In the genomic region with DNA sequence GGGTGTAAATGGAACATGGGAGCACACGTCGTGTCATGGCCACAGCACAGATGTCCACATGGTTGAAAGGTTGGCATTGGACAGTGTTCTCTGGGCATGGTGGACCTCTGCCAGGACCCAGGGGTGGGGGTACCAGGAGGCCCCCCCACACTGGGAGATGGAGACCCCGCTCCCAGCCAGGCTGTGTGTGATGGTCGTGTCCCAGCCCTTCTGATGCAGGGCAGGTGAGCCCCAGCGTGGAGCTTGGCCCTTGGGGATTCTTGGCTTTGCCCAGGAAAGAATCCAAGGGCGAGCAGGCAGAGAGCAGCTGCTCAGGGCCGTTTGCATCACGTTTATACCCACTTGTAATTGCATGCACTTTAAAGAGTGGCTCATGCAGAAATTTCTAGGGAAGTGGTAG, we compare ENCODE assay signal across 9 cellular contexts. TPM values are rescaled to one million over a fixed set of nuclear protein-coding genes. Genes with fewer than 3 reads are reported as not detected.
"Had no signal": no experiment of that assay in that cellular context is flagged by ENCODE, and none has a peak within 500 bp of the region (broad histone marks: within the 10 kb centered on the region; RNA-seq: fewer than 3 reads in every experiment).

No MANE protein-coding gene starts in this region.

- H3K27ac Mint-ChIP-seq: HFFc6, IgD-negative memory B cell had no signal

- H3K27ac ChIP-seq: GM23248, HL-60 had no signal

- H3K4me1 ChIP-seq: HAP-1 had no signal

- H3K9me3 ChIP-seq: HAP-1 had no signal

- H3K4me3 Mint-ChIP-seq: HFFc6, IgD-negative memory B cell had no signal

- H3K36me3 ChIP-seq: HAP-1 had no signal

- H3K36me3 Mint-ChIP-seq: IgD-negative memory B cell had no signal

- H2AFZ ChIP-seq: GM23248 had no signal

- H3K9ac ChIP-seq: GM23248 had no signal

- H3K4me1 Mint-ChIP-seq: IgD-negative memory B cell had no signal

- DNase-seq: GM23248, GOT3, H7, HFFc6 had no signal

- ATAC-seq: HCT116, HepG2 had no signal

- H3K4me3 ChIP-seq: GM23248, HAP-1 had no signal

RNA-seq across cellular contexts. Expression of a gene that starts 22.0 kb away (rescaled TPM):
- polyA plus RNA-seq: GM23248, IgD-negative memory B cell had no signal
